ENCODE assay signal across 9 cellular contexts in the genomic region with DNA sequence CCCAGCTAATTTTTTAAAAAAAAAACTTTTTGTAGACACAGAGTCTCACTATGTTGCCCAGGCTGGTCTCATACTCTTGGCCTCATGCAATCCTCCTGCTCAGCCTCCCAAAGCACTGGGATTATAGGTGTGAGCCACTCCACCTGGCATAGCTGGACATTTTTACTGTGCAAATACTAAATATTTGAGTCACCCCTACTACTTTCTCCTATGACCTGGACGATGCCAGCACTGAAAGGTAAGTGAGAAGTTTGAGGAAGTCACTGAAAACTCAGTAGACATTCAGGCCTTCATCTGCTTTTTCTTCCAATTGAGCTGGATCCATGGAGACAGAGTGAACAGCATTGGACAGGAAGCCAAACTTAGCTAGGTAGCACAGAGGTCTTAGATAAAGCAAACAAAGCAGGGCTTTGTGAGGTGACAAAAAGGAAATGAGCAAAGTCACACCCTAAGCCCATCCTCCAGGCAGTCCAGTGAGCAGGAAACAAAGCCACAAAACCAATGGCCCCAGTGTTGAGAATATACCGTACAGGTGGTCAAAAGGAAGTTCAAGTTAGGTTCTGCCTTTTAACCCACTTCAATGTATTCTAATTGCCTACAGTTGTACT.
DNase-seq lines count a peak whose midpoint lies in the region; ATAC-seq, FAIRE-seq and TF ChIP-seq lines count a peak whose summit lies in the region.
"Had no signal": no experiment of that assay in that cellular context is flagged by ENCODE, and none has a peak within 500 bp of the region (broad histone marks: within the 10 kb centered on the region; RNA-seq: fewer than 3 reads in every experiment).

No MANE protein-coding gene starts in this region.

- H3K4me1 ChIP-seq in trophoblast cell (ENCODE audit: control insufficient read depth in 1 of 2, insufficient read depth in 2 of 2, low read length in 2 of 2) = no peaks in the 10 kb centered on the region

- no peak overlapping the region for H3K4me3 ChIP-seq in trophoblast cell (ENCODE audit: low read depth, low read length)
- H3K4me3 ChIP-seq: lung had no signal

- peak overlapping the region; percentile 59 for H2BK120ac ChIP-seq in trophoblast cell (ENCODE audit: insufficient read depth, low read length, poor library complexity)

- no peak overlapping the region for H3K4ac ChIP-seq in trophoblast cell (ENCODE audit: low read depth, low read length)

- H3K4me2 ChIP-seq in trophoblast cell (ENCODE audit: low read length) = no peak overlapping the region

- H2AFZ ChIP-seq in trophoblast cell (ENCODE audit: insufficient read depth, low read length, poor library complexity) = no peak overlapping the region

- no CpG with 5 or more reads among the region's 2 CpGs for WGBS in trophoblast cell (ENCODE audit: extremely low coverage, insufficient coverage, insufficient read length)

- H2BK12ac ChIP-seq in trophoblast cell (ENCODE audit: low read length) = no peak overlapping the region

- no peaks in the 10 kb centered on the region for H3K36me3 Mint-ChIP-seq in glutamatergic neuron (ENCODE audit: unreplicated experiment)

- H3K79me2 ChIP-seq in trophoblast cell (ENCODE audit: control insufficient read depth, insufficient read depth, low read length, poor library complexity) = no peaks in the 10 kb centered on the region

- H3K27ac Mint-ChIP-seq in glutamatergic neuron (ENCODE audit: unreplicated experiment) = no peak overlapping the region

- H3K27me3 ChIP-seq in trophoblast cell (ENCODE audit: insufficient read depth, low read length) = no peaks in the 10 kb centered on the region

- H4K91ac ChIP-seq in trophoblast cell (ENCODE audit: low read depth, low read length) = peak overlapping the region; percentile 19

- no peak overlapping the region for H4K12ac ChIP-seq in trophoblast cell (ENCODE audit: low read depth, low read length)

- no peaks in the 10 kb centered on the region for H3K9me3 ChIP-seq in trophoblast cell (ENCODE audit: insufficient read depth, low read depth, low read length)

- peak; percentile 4 for DNase-seq in stimulated activated CD4-positive, alpha-beta T cell treated with anti-CD3 and anti-CD28 coated beads, Interleukin-4, amount 100 ng/mL, for 24 hours
- no peak for DNase-seq in stimulated activated CD4-positive, alpha-beta T cell treated with anti-CD3 and anti-CD28 coated beads, Interleukin-1b, Interleukin-23, amount 100 ng/mL, for 48 hours
- DNase-seq in RPMI8226 (peak; percentile 86), trophoblast cell (peak; percentile 41 to 67), HTR-8/SVneo (ENCODE audit: insufficient read length, low spot score) (no peak), hippocampal formation (lab: John Stamatoyannopoulos, UW) (no peak), glutamatergic neuron (no peak)

- no peak for TF ChIP-seq CTCF in glutamatergic neuron (IDR thresholded peaks at IDR 0.05; ENCODE audit: partially characterized antibody, unreplicated experiment)

- H2AK5ac ChIP-seq in trophoblast cell (ENCODE audit: low read length) = no peak overlapping the region

- H2BK5ac ChIP-seq in trophoblast cell (ENCODE audit: low read depth, low read length, poor library complexity) = no peak overlapping the region

- no peak for FAIRE-seq in HTR-8/SVneo (lab: Jason Lieb, UNC)

- H3K9ac ChIP-seq in trophoblast cell (ENCODE audit: low read length) = no peak overlapping the region

- H3K27ac ChIP-seq in trophoblast cell (ENCODE audit: low read depth, low read length) = no peak overlapping the region

- H3K79me1 ChIP-seq in trophoblast cell (ENCODE audit: low read length) = no peaks in the 10 kb centered on the region

- peak; percentile 96 for ATAC-seq in HG02981 (IDR thresholded peaks at IDR 0.05; ENCODE audit: unreplicated experiment)

- H3K36me3 ChIP-seq in trophoblast cell (ENCODE audit: control insufficient read depth in 1 of 2, insufficient read depth in 2 of 2, low read length in 2 of 2) = no peaks in the 10 kb centered on the region

- H3K4me1 Mint-ChIP-seq in glutamatergic neuron (ENCODE audit: low read depth, unreplicated experiment) = no peaks in the 10 kb centered on the region

- H3K18ac ChIP-seq in trophoblast cell (ENCODE audit: low read length) = no peak overlapping the region

- H3K23ac ChIP-seq in trophoblast cell (ENCODE audit: low read length) = no peak overlapping the region

- no peaks in the 10 kb centered on the region for H3K9me3 Mint-ChIP-seq in glutamatergic neuron (ENCODE audit: unreplicated experiment)

- H3K27me3 Mint-ChIP-seq in glutamatergic neuron (ENCODE audit: unreplicated experiment) = no peaks in the 10 kb centered on the region

- H3K4me3 Mint-ChIP-seq in glutamatergic neuron (ENCODE audit: unreplicated experiment) = no peak overlapping the region

- H3K14ac ChIP-seq in trophoblast cell (ENCODE audit: low read length) = no peak overlapping the region

- peak overlapping the region; percentile 40 for H4K8ac ChIP-seq in trophoblast cell (ENCODE audit: low read depth, low read length)

Comparison
In these comparisons a context has a peak if more than half of its experiments do, and no peak if none do; other contexts are left out.
1. DNase-seq: peak in stimulated activated CD4-positive, alpha-beta T cell treated with anti-CD3 and anti-CD28 coated beads, Interleukin-4, amount 100 ng/mL, for 24 hours (single experiment), RPMI8226 (single experiment) and trophoblast cell (2 of 2); none in stimulated activated CD4-positive, alpha-beta T cell treated with anti-CD3 and anti-CD28 coated beads, Interleukin-1b, Interleukin-23, amount 100 ng/mL, for 48 hours (single experiment), HTR-8/SVneo (single experiment), hippocampal formation (0 of 2) and glutamatergic neuron (single experiment).